ENCODE assay signal across 15 cellular contexts in genomic region chr11:121552160-121552559, GRCh38.
DNase-seq lines count a peak whose midpoint lies in the region; ATAC-seq and TF ChIP-seq lines count a peak whose summit lies in the region.
"Had no signal": no experiment of that assay in that cellular context is flagged by ENCODE, and none has a peak within 500 bp of the region (broad histone marks: within the 10 kb centered on the region; RNA-seq: fewer than 3 reads in every experiment).

No MANE protein-coding gene starts in this region.

- peaks cover 74% of the 10 kb centered on the region for H3K36me3 ChIP-seq in CD8-positive, alpha-beta T cell (ENCODE audit: insufficient read depth, low read length)
- H3K36me3 ChIP-seq: HAP-1 had no signal

- POLR2A ChIA-PET in CD4-positive, alpha-beta T cell (lab: Charles Lee) = no interaction called here
- POLR2A ChIA-PET in CD8-positive, alpha-beta T cell (lab: Charles Lee) = interaction anchor here (0.6 to 1.2 kb wide), 3 partner anchors 14 to 101 kb away, joined by 3 read pairs; no protein-coding TSS in a partner anchor
- POLR2A ChIA-PET in GM10248 (lab: Yijun Ruan, JAX) = no interaction called here

- no peak overlapping the region for H3K27ac ChIP-seq in CD4-positive, alpha-beta T cell (ENCODE audit: low read depth, low read length)
- H3K27ac ChIP-seq in CD8-positive, alpha-beta T cell (ENCODE audit: low read depth, low read length) = no peak overlapping the region
- H3K27ac ChIP-seq: A549 had no signal

- H3K4me1 Mint-ChIP-seq in CD4-positive, alpha-beta T cell (ENCODE audit: low read depth) = peaks cover 17% of the 10 kb centered on the region
- H3K4me1 Mint-ChIP-seq in CD8-positive, alpha-beta T cell (ENCODE audit: low read depth) = peaks cover 13% of the 10 kb centered on the region
- H3K4me1 Mint-ChIP-seq in immature natural killer cell = peaks cover 27 to 58% of the 10 kb centered on the region in 2 donors
- H3K4me1 Mint-ChIP-seq in neural crest cell = peaks cover 46% of the 10 kb centered on the region

- CTCF ChIA-PET in CD4-positive, alpha-beta T cell (lab: Charles Lee) = interaction anchor here (1.0 kb wide), 1 partner anchor 107 kb away, joined by 3 read pairs; no protein-coding TSS in a partner anchor
- CTCF ChIA-PET in CD8-positive, alpha-beta T cell (lab: Charles Lee) = no interaction called here
- CTCF ChIA-PET in GM10248 (lab: Yijun Ruan, JAX) = interaction anchor here (1.1 kb wide), 1 partner anchor 39 kb away, joined by 3 read pairs; no protein-coding TSS in a partner anchor

- H3K9me3 Mint-ChIP-seq in CD4-positive, alpha-beta T cell = no peaks in the 10 kb centered on the region
- H3K9me3 Mint-ChIP-seq in CD8-positive, alpha-beta T cell = no peaks in the 10 kb centered on the region
- H3K9me3 Mint-ChIP-seq in immature natural killer cell (no peaks in the 10 kb centered on the region), neural crest cell (no peaks in the 10 kb centered on the region)

- no peak overlapping the region for H3K4me3 Mint-ChIP-seq in CD4-positive, alpha-beta T cell
- H3K4me3 Mint-ChIP-seq in CD8-positive, alpha-beta T cell = no peak overlapping the region
- H3K4me3 Mint-ChIP-seq in immature natural killer cell (no peak overlapping the region), neural crest cell (peak overlapping the region; percentile 8)
- H3K4me3 Mint-ChIP-seq: CD14-positive monocyte had no signal

- H3K36me3 Mint-ChIP-seq in CD4-positive, alpha-beta T cell (ENCODE audit: low read depth) = peaks cover 98% of the 10 kb centered on the region
- H3K36me3 Mint-ChIP-seq in CD8-positive, alpha-beta T cell = peaks cover 86% of the 10 kb centered on the region
- peaks cover 34 to 66% (median 54%) of the 10 kb centered on the region in 3 donors for H3K36me3 Mint-ChIP-seq in immature natural killer cell
- peaks cover 6% of the 10 kb centered on the region for H3K36me3 Mint-ChIP-seq in neural crest cell (ENCODE audit: low read depth)

- no peaks in the 10 kb centered on the region for H3K27me3 ChIP-seq in CD4-positive, alpha-beta T cell (ENCODE audit: control insufficient read depth, insufficient read depth, low read length)
- no peaks in the 10 kb centered on the region for H3K27me3 ChIP-seq in CD8-positive, alpha-beta T cell (ENCODE audit: insufficient read depth, low read length)

- peak overlapping the region; percentile 67 for H3K27ac Mint-ChIP-seq in CD4-positive, alpha-beta T cell
- peak overlapping the region; percentile 69 for H3K27ac Mint-ChIP-seq in CD8-positive, alpha-beta T cell
- peak overlapping the region in 5 of 6 donors; percentile 46 to 78 (median 66) for H3K27ac Mint-ChIP-seq in immature natural killer cell
- H3K27ac Mint-ChIP-seq in neural crest cell (ENCODE audit: unreplicated experiment) = no peak overlapping the region

- H3K9me3 ChIP-seq in CD4-positive, alpha-beta T cell (ENCODE audit: control insufficient read depth, low read length) = no peaks in the 10 kb centered on the region
- H3K9me3 ChIP-seq in CD8-positive, alpha-beta T cell (ENCODE audit: low read length) = no peaks in the 10 kb centered on the region
- H3K9me3 ChIP-seq: A549, HAP-1 had no signal

- no peaks in the 10 kb centered on the region for H3K27me3 Mint-ChIP-seq in CD4-positive, alpha-beta T cell
- H3K27me3 Mint-ChIP-seq in CD8-positive, alpha-beta T cell (ENCODE audit: low read depth) = no peaks in the 10 kb centered on the region
- H3K27me3 Mint-ChIP-seq in immature natural killer cell (ENCODE audit: low read depth in 3 of 3) (peaks cover 1 to 9% (median 5%) of the 10 kb centered on the region in 3 donors), neural crest cell (ENCODE audit: low read depth) (no peaks in the 10 kb centered on the region)

- no peak for ATAC-seq in CD4-positive, alpha-beta T cell (ENCODE audit: poor library complexity)
- no peak for ATAC-seq in CD8-positive, alpha-beta T cell
- ATAC-seq in GM21367 (IDR thresholded peaks at IDR 0.05; ENCODE audit: unreplicated experiment) = no peak
- ATAC-seq: A549 had no signal

- intact Hi-C loops in CD4-positive, alpha-beta T cell (cut with DNase I, micrococcal nuclease) = no loop called here
- intact Hi-C loops in CD8-positive, alpha-beta T cell (cut with DNase I, micrococcal nuclease) = no loop called here

- H3K4me3 ChIP-seq in CD8-positive, alpha-beta T cell (ENCODE audit: low read depth, low read length) = no peak overlapping the region
- H3K4me3 ChIP-seq: A549, GM12878, HAP-1 had no signal

- H3K4me1 ChIP-seq in CD8-positive, alpha-beta T cell (ENCODE audit: insufficient read depth, low read length) = no peaks in the 10 kb centered on the region
- H3K4me1 ChIP-seq: A549, HAP-1 had no signal

- no peak for DNase-seq in CD4-positive, alpha-beta T cell
- DNase-seq in CD8-positive, alpha-beta T cell = no peak
- DNase-seq in immature natural killer cell (no peak), neural crest cell (ENCODE audit: low read depth, low spot score) (no peak), T1000 (lab: John Stamatoyannopoulos, UW) (no peak), GM10248 (ENCODE audit: extremely low spot score) (no peak)
- DNase-seq in NK-92 treated with Interleukin-12 subunit alpha and Interleukin-12 subunit beta, amount 100 ng/mL, for 24 hours (lab: John Stamatoyannopoulos, UW) = no peak
- DNase-seq: Calu3, DMS 273 treated with DMSO at 0.1 percent for 48 hours, GOT3 had no signal

- no peak for TF ChIP-seq CTCF in CD4-positive, alpha-beta T cell (IDR thresholded peaks at IDR 0.05)
- TF ChIP-seq CTCF in CD8-positive, alpha-beta T cell (IDR thresholded peaks at IDR 0.05) = no peak
- TF ChIP-seq CTCF in neural crest cell (conservative IDR thresholded peaks at IDR 0.05) (no peak), GM10248 (IDR thresholded peaks at IDR 0.05; ENCODE audit: control extremely low read depth, extremely low read depth, low read depth, missing control alignments) (no peak)
